In the genomic region with DNA sequence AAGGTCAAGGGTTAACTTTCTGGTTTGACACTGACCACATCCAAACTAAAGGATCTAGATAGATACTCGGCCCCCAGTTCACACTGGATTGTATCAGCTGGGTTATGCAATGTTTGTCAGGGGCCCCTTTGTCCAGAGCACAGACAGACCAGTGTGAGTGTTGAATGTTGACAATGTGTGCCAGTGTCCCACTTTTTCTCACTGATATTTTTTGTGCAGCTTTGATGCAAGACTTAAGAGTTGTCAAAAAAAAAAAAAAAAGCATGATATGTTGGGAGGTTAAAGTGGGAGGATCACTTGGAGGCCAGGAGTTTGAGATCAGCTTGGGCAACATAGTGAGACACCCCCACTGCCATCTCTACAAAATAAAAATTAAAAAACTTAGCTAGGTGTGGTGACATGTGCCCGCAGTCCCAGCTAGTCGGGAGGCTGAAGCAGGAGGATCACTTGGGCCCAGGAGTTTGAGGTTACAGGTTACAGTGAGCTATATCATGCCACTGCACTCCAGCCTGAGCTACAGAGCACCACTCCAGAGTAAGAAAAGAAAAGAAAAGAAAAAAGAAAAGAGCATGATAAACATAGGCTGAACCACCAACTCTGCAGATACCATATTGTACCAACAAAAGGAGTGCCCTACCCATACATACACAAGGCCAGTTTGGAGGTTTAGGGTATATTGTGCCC, we compare ENCODE assay signal across 1 cellular context.
A peak's percentile ranks its signal among the peaks of the same experiment; 100 is the strongest.
TF ChIP-seq lines count a peak whose summit lies in the region.

No MANE protein-coding gene starts in this region.

TF ChIP-seq in HepG2, 621 proteins besides CTCF, POLR2A, EP300 and RAD21 (continued from another document and continues in another):
- TF ChIP-seq STAT6 (CRISPR knock-in tag; IDR thresholded peaks at IDR 0.05; ENCODE audit: borderline replicate concordance) (no peak), ZNF343 (CRISPR knock-in tag; IDR thresholded peaks at IDR 0.05) (no peak), HCFC1 (IDR thresholded peaks at IDR 0.05; ENCODE audit: low read depth, low read length) (no peak), GTF2F1 (IDR thresholded peaks at IDR 0.05; ENCODE audit: low read length) (no peak), ZNF652 (CRISPR knock-in tag; IDR thresholded peaks at IDR 0.05; ENCODE audit: borderline replicate concordance, low read depth) (peak; percentile 69), ZNF777 (CRISPR knock-in tag; IDR thresholded peaks at IDR 0.05) (no peak), CBX2 (IDR thresholded peaks at IDR 0.05; ENCODE audit: low read depth, low read length) (no peak), CBX2 (CRISPR knock-in tag; IDR thresholded peaks at IDR 0.05; ENCODE audit: low read depth) (no peak), PAF1 (CRISPR knock-in tag; IDR thresholded peaks at IDR 0.05) (no peak), ZNF230 (CRISPR knock-in tag; IDR thresholded peaks at IDR 0.05) (no peak; the same call in 1 of the 2 replicates), SNAPC5 (CRISPR knock-in tag; IDR thresholded peaks at IDR 0.05; ENCODE audit: borderline replicate concordance) (no peak), ZNF468 (CRISPR knock-in tag; IDR thresholded peaks at IDR 0.05) (no peak), ZC3H4 (CRISPR knock-in tag; IDR thresholded peaks at IDR 0.05; ENCODE audit: borderline replicate concordance) (no peak), ZNF839 (CRISPR knock-in tag; IDR thresholded peaks at IDR 0.05; ENCODE audit: borderline replicate concordance) (no peak), ZNF639 (CRISPR knock-in tag; conservative IDR thresholded peaks at IDR 0.05) (no peak), RBM22 (optimal IDR thresholded peaks at IDR 0.05; ENCODE audit: low read length) (no peak), MED8 (CRISPR knock-in tag; IDR thresholded peaks at IDR 0.05; ENCODE audit: insufficient replicate concordance) (no peak), BORCS8-MEF2B (CRISPR knock-in tag; IDR thresholded peaks at IDR 0.05) (0 out of 2 replicates have a peak, but pooled peaks have one; percentile 31), ZHX1 (CRISPR knock-in tag; IDR thresholded peaks at IDR 0.05; ENCODE audit: low read depth) (peak; percentile 38; the same call in 1 of the 2 replicates), HOXA9 (CRISPR knock-in tag; IDR thresholded peaks at IDR 0.05; ENCODE audit: borderline replicate concordance) (no peak; the same call in 1 of the 2 replicates), ZNF569 (CRISPR knock-in tag; IDR thresholded peaks at IDR 0.05; ENCODE audit: borderline replicate concordance) (no peak), ZBTB42 (CRISPR knock-in tag; IDR thresholded peaks at IDR 0.05) (no peak; the same call in 1 of the 2 replicates), ZNF598 (CRISPR knock-in tag; IDR thresholded peaks at IDR 0.05; ENCODE audit: borderline replicate concordance) (no peak), CBX5 (CRISPR knock-in tag; IDR thresholded peaks at IDR 0.05; ENCODE audit: borderline replicate concordance) (peak; percentile 42; the same call in 1 of the 2 replicates), IRX3 (CRISPR knock-in tag; IDR thresholded peaks at IDR 0.05; ENCODE audit: borderline replicate concordance, low read depth) (no peak), ZNF557 (CRISPR knock-in tag; IDR thresholded peaks at IDR 0.05) (no peak), SNRNP70 (IDR thresholded peaks at IDR 0.05; ENCODE audit: low read depth, low read length) (no peak), U2AF2 (IDR thresholded peaks at IDR 0.05; ENCODE audit: low read depth, low read length) (no peak), ZNF256 (CRISPR knock-in tag; conservative IDR thresholded peaks at IDR 0.05) (no peak)
- TF ChIP-seq, protein P1, sequence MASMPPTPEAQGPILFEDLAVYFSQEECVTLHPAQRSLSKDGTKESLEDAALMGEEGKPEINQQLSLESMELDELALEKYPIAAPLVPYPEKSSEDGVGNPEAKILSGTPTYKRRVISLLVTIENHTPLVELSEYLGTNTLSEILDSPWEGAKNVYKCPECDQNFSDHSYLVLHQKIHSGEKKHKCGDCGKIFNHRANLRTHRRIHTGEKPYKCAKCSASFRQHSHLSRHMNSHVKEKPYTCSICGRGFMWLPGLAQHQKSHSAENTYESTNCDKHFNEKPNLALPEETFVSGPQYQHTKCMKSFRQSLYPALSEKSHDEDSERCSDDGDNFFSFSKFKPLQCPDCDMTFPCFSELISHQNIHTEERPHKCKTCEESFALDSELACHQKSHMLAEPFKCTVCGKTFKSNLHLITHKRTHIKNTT (CRISPR knock-in tag; IDR thresholded peaks at IDR 0.05): no peak
- TF ChIP-seq, protein P2, sequence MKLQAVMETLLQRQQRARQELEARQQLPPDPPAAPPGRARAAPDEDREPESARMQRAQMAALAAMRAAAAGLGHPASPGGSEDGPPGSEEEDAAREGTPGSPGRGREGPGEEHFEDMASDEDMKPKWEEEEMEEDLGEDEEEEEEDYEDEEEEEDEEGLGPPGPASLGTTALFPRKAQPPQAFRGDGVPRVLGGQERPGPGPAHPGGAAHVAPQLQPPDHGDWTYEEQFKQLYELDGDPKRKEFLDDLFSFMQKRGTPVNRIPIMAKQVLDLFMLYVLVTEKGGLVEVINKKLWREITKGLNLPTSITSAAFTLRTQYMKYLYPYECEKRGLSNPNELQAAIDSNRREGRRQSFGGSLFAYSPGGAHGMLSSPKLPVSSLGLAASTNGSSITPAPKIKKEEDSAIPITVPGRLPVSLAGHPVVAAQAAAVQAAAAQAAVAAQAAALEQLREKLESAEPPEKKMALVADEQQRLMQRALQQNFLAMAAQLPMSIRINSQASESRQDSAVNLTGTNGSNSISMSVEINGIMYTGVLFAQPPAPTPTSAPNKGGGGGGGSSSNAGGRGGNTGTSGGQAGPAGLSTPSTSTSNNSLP (IDR thresholded peaks at IDR 0.05; ENCODE audit: low read depth, low read length): peak; percentile 69
- TF ChIP-seq, protein P3, sequence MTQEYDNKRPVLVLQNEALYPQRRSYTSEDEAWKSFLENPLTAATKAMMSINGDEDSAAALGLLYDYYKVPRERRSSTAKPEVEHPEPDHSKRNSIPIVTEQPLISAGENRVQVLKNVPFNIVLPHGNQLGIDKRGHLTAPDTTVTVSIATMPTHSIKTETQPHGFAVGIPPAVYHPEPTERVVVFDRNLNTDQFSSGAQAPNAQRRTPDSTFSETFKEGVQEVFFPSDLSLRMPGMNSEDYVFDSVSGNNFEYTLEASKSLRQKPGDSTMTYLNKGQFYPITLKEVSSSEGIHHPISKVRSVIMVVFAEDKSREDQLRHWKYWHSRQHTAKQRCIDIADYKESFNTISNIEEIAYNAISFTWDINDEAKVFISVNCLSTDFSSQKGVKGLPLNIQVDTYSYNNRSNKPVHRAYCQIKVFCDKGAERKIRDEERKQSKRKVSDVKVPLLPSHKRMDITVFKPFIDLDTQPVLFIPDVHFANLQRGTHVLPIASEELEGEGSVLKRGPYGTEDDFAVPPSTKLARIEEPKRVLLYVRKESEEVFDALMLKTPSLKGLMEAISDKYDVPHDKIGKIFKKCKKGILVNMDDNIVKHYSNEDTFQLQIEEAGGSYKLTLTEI (CRISPR knock-in tag; conservative IDR thresholded peaks at IDR 0.05): no peak
- TF ChIP-seq, protein P4, sequence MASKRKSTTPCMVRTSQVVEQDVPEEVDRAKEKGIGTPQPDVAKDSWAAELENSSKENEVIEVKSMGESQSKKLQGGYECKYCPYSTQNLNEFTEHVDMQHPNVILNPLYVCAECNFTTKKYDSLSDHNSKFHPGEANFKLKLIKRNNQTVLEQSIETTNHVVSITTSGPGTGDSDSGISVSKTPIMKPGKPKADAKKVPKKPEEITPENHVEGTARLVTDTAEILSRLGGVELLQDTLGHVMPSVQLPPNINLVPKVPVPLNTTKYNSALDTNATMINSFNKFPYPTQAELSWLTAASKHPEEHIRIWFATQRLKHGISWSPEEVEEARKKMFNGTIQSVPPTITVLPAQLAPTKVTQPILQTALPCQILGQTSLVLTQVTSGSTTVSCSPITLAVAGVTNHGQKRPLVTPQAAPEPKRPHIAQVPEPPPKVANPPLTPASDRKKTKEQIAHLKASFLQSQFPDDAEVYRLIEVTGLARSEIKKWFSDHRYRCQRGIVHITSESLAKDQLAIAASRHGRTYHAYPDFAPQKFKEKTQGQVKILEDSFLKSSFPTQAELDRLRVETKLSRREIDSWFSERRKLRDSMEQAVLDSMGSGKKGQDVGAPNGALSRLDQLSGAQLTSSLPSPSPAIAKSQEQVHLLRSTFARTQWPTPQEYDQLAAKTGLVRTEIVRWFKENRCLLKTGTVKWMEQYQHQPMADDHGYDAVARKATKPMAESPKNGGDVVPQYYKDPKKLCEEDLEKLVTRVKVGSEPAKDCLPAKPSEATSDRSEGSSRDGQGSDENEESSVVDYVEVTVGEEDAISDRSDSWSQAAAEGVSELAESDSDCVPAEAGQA (IDR thresholded peaks at IDR 0.05; ENCODE audit: low read depth): no peak
- TF ChIP-seq, protein P4 (CRISPR knock-in tag; IDR thresholded peaks at IDR 0.05; ENCODE audit: borderline replicate concordance): no peak
- TF ChIP-seq, protein P5, sequence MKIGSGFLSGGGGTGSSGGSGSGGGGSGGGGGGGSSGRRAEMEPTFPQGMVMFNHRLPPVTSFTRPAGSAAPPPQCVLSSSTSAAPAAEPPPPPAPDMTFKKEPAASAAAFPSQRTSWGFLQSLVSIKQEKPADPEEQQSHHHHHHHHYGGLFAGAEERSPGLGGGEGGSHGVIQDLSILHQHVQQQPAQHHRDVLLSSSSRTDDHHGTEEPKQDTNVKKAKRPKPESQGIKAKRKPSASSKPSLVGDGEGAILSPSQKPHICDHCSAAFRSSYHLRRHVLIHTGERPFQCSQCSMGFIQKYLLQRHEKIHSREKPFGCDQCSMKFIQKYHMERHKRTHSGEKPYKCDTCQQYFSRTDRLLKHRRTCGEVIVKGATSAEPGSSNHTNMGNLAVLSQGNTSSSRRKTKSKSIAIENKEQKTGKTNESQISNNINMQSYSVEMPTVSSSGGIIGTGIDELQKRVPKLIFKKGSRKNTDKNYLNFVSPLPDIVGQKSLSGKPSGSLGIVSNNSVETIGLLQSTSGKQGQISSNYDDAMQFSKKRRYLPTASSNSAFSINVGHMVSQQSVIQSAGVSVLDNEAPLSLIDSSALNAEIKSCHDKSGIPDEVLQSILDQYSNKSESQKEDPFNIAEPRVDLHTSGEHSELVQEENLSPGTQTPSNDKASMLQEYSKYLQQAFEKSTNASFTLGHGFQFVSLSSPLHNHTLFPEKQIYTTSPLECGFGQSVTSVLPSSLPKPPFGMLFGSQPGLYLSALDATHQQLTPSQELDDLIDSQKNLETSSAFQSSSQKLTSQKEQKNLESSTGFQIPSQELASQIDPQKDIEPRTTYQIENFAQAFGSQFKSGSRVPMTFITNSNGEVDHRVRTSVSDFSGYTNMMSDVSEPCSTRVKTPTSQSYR (CRISPR knock-in tag; IDR thresholded peaks at IDR 0.05; ENCODE audit: borderline replicate concordance): peak; percentile 47; the same call in 1 of the 2 replicates
